In genomic region chr5:28945859-28946258, GRCh38 we compare ENCODE assay signal across 40 cellular contexts.
"Had no signal": no experiment of that assay in that cellular context is flagged by ENCODE, and none has a peak within 500 bp of the region (broad histone marks: within the 10 kb centered on the region; RNA-seq: fewer than 3 reads in every experiment).

No MANE protein-coding gene starts in this region.

- H3K27me3 Mint-ChIP-seq: activated naive CD4-positive, alpha-beta T cell treated with anti-CD3 and anti-CD28 coated beads, Interleukin-2, amount 10 ng/mL, durations not matched to agents 7 days and 5 days; activated naive CD4-positive, alpha-beta T cell treated with anti-CD3 and anti-CD28 coated beads, Interleukin-2, amount 50 U/mL, for 24 hours; activated naive CD8-positive, alpha-beta T cell; activated naive CD8-positive, alpha-beta T cell treated with anti-CD3 and anti-CD28 coated beads for 36 hours; activated naive CD8-positive, alpha-beta T cell treated with anti-CD3 and anti-CD28 coated beads, Interleukin-2, amount 10 ng/mL, durations not matched to agents 7 days and 5 days; activated naive CD8-positive, alpha-beta T cell treated with anti-CD3 and anti-CD28 coated beads, Interleukin-2, amount 50 U/mL, for 24 hours; activated T-cell treated with anti-CD3 and anti-CD28 coated beads, Interleukin-2, amount 50 U/mL, for 24 hours; activated T-helper 17 cell treated with anti-CD3 and anti-CD28 coated beads, Interleukin-2, amount 50 U/mL, for 72 hours; brain; central memory CD8-positive, alpha-beta T cell had no signal

- ATAC-seq: activated naive CD4-positive, alpha-beta T cell treated with anti-CD3 and anti-CD28 coated beads, Interleukin-2, amount 50 U/mL, for 72 hours; activated naive CD8-positive, alpha-beta T cell treated with anti-CD3 and anti-CD28 coated beads, Interleukin-2, amount 50 U/mL, for 24 hours; activated T-cell treated with anti-CD3 and anti-CD28 coated beads, Interleukin-2, amount 50 U/mL, for 4 hours; activated T-cell treated with anti-CD3 and anti-CD28 coated beads, Interleukin-2, amount 50 U/mL, for 72 hours; activated T-helper 17 cell treated with anti-CD3 and anti-CD28 coated beads, Interleukin-2, amount 50 U/mL, for 72 hours; body of pancreas had no signal

- FAIRE-seq: astrocyte, bronchial epithelial cell had no signal

- H3K4me3 ChIP-seq: adrenal gland, ascending aorta, body of pancreas, breast epithelium, cardiac muscle cell had no signal

- H3K36me3 Mint-ChIP-seq: activated naive CD4-positive, alpha-beta T cell treated with anti-CD3 and anti-CD28 coated beads, Interleukin-2, amount 10 ng/mL, durations not matched to agents 7 days and 5 days; activated naive CD4-positive, alpha-beta T cell treated with anti-CD3 and anti-CD28 coated beads, Interleukin-2, amount 50 U/mL, for 24 hours; activated naive CD8-positive, alpha-beta T cell; activated naive CD8-positive, alpha-beta T cell treated with anti-CD3 and anti-CD28 coated beads for 36 hours; activated naive CD8-positive, alpha-beta T cell treated with anti-CD3 and anti-CD28 coated beads, Interleukin-2, amount 10 ng/mL, durations not matched to agents 7 days and 5 days; brain had no signal

- H3K36me3 ChIP-seq: adrenal gland, ascending aorta, brain microvascular endothelial cell, breast epithelium, cardiac muscle cell had no signal

- H3K9me3 Mint-ChIP-seq: brain had no signal

- DNase-seq: activated effector memory CD4-positive, alpha-beta T cell treated with anti-CD3 and anti-CD28 coated beads, Interleukin-2, amount 50 U/mL, for 16 hours; activated effector memory CD4-positive, alpha-beta T cell treated with Interleukin-2 at 50 U/mL for 16 hours; activated gamma-delta T cell; activated gamma-delta T cell treated with Interleukin-2 at 50 U/mL for 16 hours; activated naive CD4-positive, alpha-beta T cell; activated naive CD4-positive, alpha-beta T cell treated with anti-CD3 and anti-CD28 coated beads for 36 hours; activated naive CD4-positive, alpha-beta T cell treated with anti-CD3 and anti-CD28 coated beads, Interleukin-2, amount 10 ng/mL, durations not matched to agents 7 days and 5 days; activated naive CD4-positive, alpha-beta T cell treated with anti-CD3 and anti-CD28 coated beads, Interleukin-2, amount 50 U/mL, for 16 hours; activated naive CD4-positive, alpha-beta T cell treated with Interleukin-2 at 50 U/mL for 16 hours; activated naive CD8-positive, alpha-beta T cell treated with anti-CD3 and anti-CD28 coated beads for 36 hours; activated naive CD8-positive, alpha-beta T cell treated with anti-CD3 and anti-CD28 coated beads, Interleukin-2, amount 10 ng/mL, durations not matched to agents 7 days and 5 days; activated naive CD8-positive, alpha-beta T cell treated with anti-CD3 and anti-CD28 coated beads, Interleukin-2, amount 50 U/mL, for 24 hours; activated T-cell treated with anti-CD3 and anti-CD28 coated beads, Interleukin-2, amount 50 U/mL, for 1 hour; activated T-cell treated with anti-CD3 and anti-CD28 coated beads, Interleukin-2, amount 50 U/mL, for 24 hours; activated T-cell treated with anti-CD3 and anti-CD28 coated beads, Interleukin-2, amount 50 U/mL, for 4 hours; activated T-cell treated with anti-CD3 and anti-CD28 coated beads, Interleukin-2, amount 50 U/mL, for 48 hours; activated T-cell treated with anti-CD3 and anti-CD28 coated beads, Interleukin-2, amount 50 U/mL, for 72 hours; adrenal gland; amniotic stem cell; amygdala; anterior cingulate cortex; aorta; body of pancreas; brain microvascular endothelial cell; caudate nucleus; central memory CD4-positive, alpha-beta T cell; cerebellar nuclear complex had no signal

- H3K27ac Mint-ChIP-seq: activated naive CD4-positive, alpha-beta T cell treated with anti-CD3 and anti-CD28 coated beads for 36 hours; activated naive CD4-positive, alpha-beta T cell treated with anti-CD3 and anti-CD28 coated beads, Interleukin-2, amount 10 ng/mL, durations not matched to agents 7 days and 5 days; activated naive CD4-positive, alpha-beta T cell treated with anti-CD3 and anti-CD28 coated beads, Interleukin-2, amount 50 U/mL, for 24 hours; activated naive CD4-positive, alpha-beta T cell treated with anti-CD3 and anti-CD28 coated beads, Interleukin-2, amount 50 U/mL, for 72 hours; activated naive CD8-positive, alpha-beta T cell; activated naive CD8-positive, alpha-beta T cell treated with anti-CD3 and anti-CD28 coated beads for 36 hours; activated naive CD8-positive, alpha-beta T cell treated with anti-CD3 and anti-CD28 coated beads, Interleukin-2, amount 10 ng/mL, durations not matched to agents 7 days and 5 days; activated naive CD8-positive, alpha-beta T cell treated with anti-CD3 and anti-CD28 coated beads, Interleukin-2, amount 50 U/mL, for 24 hours; activated T-cell treated with anti-CD3 and anti-CD28 coated beads, Interleukin-2, amount 50 U/mL, for 24 hours; activated T-cell treated with anti-CD3 and anti-CD28 coated beads, Interleukin-2, amount 50 U/mL, for 72 hours; activated T-helper 1 cell treated with anti-CD3 and anti-CD28 coated beads, Interleukin-12 subunit alpha, Interleukin-12 subunit beta, Interleukin-2, Interleukin-4 antibody, amounts not matched to agents 30 ng/mL and 10 ng/mL and 1 ng/mL, durations not matched to agents 14 hours and 24 hours and 36 hours; activated T-helper 17 cell treated with anti-CD3 and anti-CD28 coated beads, Interleukin-2, amount 50 U/mL, for 72 hours; activated T-helper 2 cell treated with anti-CD3 and anti-CD28 coated beads, Interferon-gamma antibody, Interleukin-2, Interleukin-4, amounts not matched to agents 10 μg/mL and 5 μg/mL and 100 μg/mL, durations not matched to agents 14 hours and 24 hours and 36 hours; brain had no signal

- H3K27ac ChIP-seq: adrenal gland, ascending aorta, body of pancreas, brain microvascular endothelial cell, breast epithelium, cardiac muscle cell had no signal

- H3K27me3 ChIP-seq: adrenal gland, ascending aorta, body of pancreas, brain microvascular endothelial cell, breast epithelium, cardiac muscle cell had no signal

- H3K4me3 Mint-ChIP-seq: activated naive CD4-positive, alpha-beta T cell treated with anti-CD3 and anti-CD28 coated beads for 36 hours; activated naive CD4-positive, alpha-beta T cell treated with anti-CD3 and anti-CD28 coated beads, Interleukin-2, amount 10 ng/mL, durations not matched to agents 7 days and 5 days; activated naive CD4-positive, alpha-beta T cell treated with anti-CD3 and anti-CD28 coated beads, Interleukin-2, amount 50 U/mL, for 24 hours; activated naive CD8-positive, alpha-beta T cell; activated naive CD8-positive, alpha-beta T cell treated with anti-CD3 and anti-CD28 coated beads for 36 hours; activated naive CD8-positive, alpha-beta T cell treated with anti-CD3 and anti-CD28 coated beads, Interleukin-2, amount 10 ng/mL, durations not matched to agents 7 days and 5 days; activated naive CD8-positive, alpha-beta T cell treated with anti-CD3 and anti-CD28 coated beads, Interleukin-2, amount 50 U/mL, for 24 hours; activated T-cell treated with anti-CD3 and anti-CD28 coated beads, Interleukin-2, amount 50 U/mL, for 24 hours; activated T-cell treated with anti-CD3 and anti-CD28 coated beads, Interleukin-2, amount 50 U/mL, for 4 hours; activated T-cell treated with anti-CD3 and anti-CD28 coated beads, Interleukin-2, amount 50 U/mL, for 72 hours; activated T-helper 1 cell treated with anti-CD3 and anti-CD28 coated beads, Interleukin-12 subunit alpha, Interleukin-12 subunit beta, Interleukin-2, Interleukin-4 antibody, amounts not matched to agents 30 ng/mL and 10 ng/mL and 1 ng/mL, durations not matched to agents 14 hours and 24 hours and 36 hours; activated T-helper 17 cell treated with anti-CD3 and anti-CD28 coated beads, Interleukin-2, amount 50 U/mL, for 72 hours; brain; central memory CD8-positive, alpha-beta T cell had no signal

- H3K4me1 Mint-ChIP-seq: activated naive CD4-positive, alpha-beta T cell treated with anti-CD3 and anti-CD28 coated beads, Interleukin-2, amount 10 ng/mL, durations not matched to agents 7 days and 5 days; activated naive CD4-positive, alpha-beta T cell treated with anti-CD3 and anti-CD28 coated beads, Interleukin-2, amount 50 U/mL, for 24 hours; activated naive CD8-positive, alpha-beta T cell treated with anti-CD3 and anti-CD28 coated beads for 36 hours; activated naive CD8-positive, alpha-beta T cell treated with anti-CD3 and anti-CD28 coated beads, Interleukin-2, amount 10 ng/mL, durations not matched to agents 7 days and 5 days; activated naive CD8-positive, alpha-beta T cell treated with anti-CD3 and anti-CD28 coated beads, Interleukin-2, amount 50 U/mL, for 24 hours; activated T-helper 17 cell treated with anti-CD3 and anti-CD28 coated beads, Interleukin-2, amount 50 U/mL, for 72 hours; brain; central memory CD8-positive, alpha-beta T cell had no signal

- H3K4me1 ChIP-seq: adrenal gland, ascending aorta, body of pancreas, breast epithelium had no signal

- H3K9me3 ChIP-seq: adrenal gland, ascending aorta, body of pancreas, breast epithelium had no signal
